In genomic region chr11:2130881-2131352, GRCh38 we compare ENCODE assay signal across 1 cellular context.
TF ChIP-seq lines count a peak whose summit lies in the region.

No MANE protein-coding gene starts in this region.

TF ChIP-seq in HepG2, 621 proteins besides CTCF, POLR2A, EP300 and RAD21 (continued from another document and continues in another):
- TF ChIP-seq, protein P1, sequence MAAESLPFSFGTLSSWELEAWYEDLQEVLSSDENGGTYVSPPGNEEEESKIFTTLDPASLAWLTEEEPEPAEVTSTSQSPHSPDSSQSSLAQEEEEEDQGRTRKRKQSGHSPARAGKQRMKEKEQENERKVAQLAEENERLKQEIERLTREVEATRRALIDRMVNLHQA (CRISPR knock-in tag; IDR thresholded peaks at IDR 0.05), result no peak
- TF ChIP-seq JUND (CRISPR knock-in tag; IDR thresholded peaks at IDR 0.05) (no peak; the same call in 1 of the 2 replicates), MTF2 (CRISPR knock-in tag; IDR thresholded peaks at IDR 0.05; ENCODE audit: borderline replicate concordance) (0 out of 2 replicates have a peak, but pooled peaks have one; percentile 57), ZNF335 (CRISPR knock-in tag; IDR thresholded peaks at IDR 0.05) (no peak), SP2 (CRISPR knock-in tag; IDR thresholded peaks at IDR 0.05) (no peak), NR1H2 (CRISPR knock-in tag; IDR thresholded peaks at IDR 0.05; ENCODE audit: borderline replicate concordance, low read depth) (0 out of 2 replicates have a peak, but pooled peaks have one; percentile 16), NCOR1 (IDR thresholded peaks at IDR 0.05; ENCODE audit: borderline replicate concordance, low read length) (no peak), ZNF260 (CRISPR knock-in tag; IDR thresholded peaks at IDR 0.05; ENCODE audit: borderline replicate concordance, low read depth) (no peak), ZNF17 (CRISPR knock-in tag; IDR thresholded peaks at IDR 0.05) (no peak), MZF1 (CRISPR knock-in tag; IDR thresholded peaks at IDR 0.05; ENCODE audit: borderline replicate concordance) (no peak), ZNF460 (CRISPR knock-in tag; IDR thresholded peaks at IDR 0.05; ENCODE audit: borderline replicate concordance) (no peak), MAFK (conservative IDR thresholded peaks at IDR 0.05 in 1 of 2, IDR thresholded peaks at IDR 0.05 in 1 of 2; ENCODE audit: low read length in 2 of 2) (no peak), HOXD1 (CRISPR knock-in tag; IDR thresholded peaks at IDR 0.05) (no peak), KAT7 (CRISPR knock-in tag; IDR thresholded peaks at IDR 0.05; ENCODE audit: borderline replicate concordance) (no peak), ZNF383 (CRISPR knock-in tag; IDR thresholded peaks at IDR 0.05; ENCODE audit: borderline replicate concordance) (no peak), ZBTB8A (CRISPR knock-in tag; IDR thresholded peaks at IDR 0.05; ENCODE audit: borderline replicate concordance, low read depth) (no peak), ZNF496 (CRISPR knock-in tag; IDR thresholded peaks at IDR 0.05; ENCODE audit: insufficient replicate concordance) (no peak), PHF20 (CRISPR knock-in tag; IDR thresholded peaks at IDR 0.05) (no peak), ZNF619 (CRISPR knock-in tag; IDR thresholded peaks at IDR 0.05) (no peak), HOXA9 (CRISPR knock-in tag; IDR thresholded peaks at IDR 0.05; ENCODE audit: borderline replicate concordance) (0 out of 2 replicates have a peak, but pooled peaks have one; percentile 21), HOMEZ (CRISPR knock-in tag; IDR thresholded peaks at IDR 0.05; ENCODE audit: low read depth) (no peak), ZNF34 (CRISPR knock-in tag; IDR thresholded peaks at IDR 0.05; ENCODE audit: borderline replicate concordance) (no peak), SKIL (CRISPR knock-in tag; IDR thresholded peaks at IDR 0.05; ENCODE audit: borderline replicate concordance) (no peak), THAP9 (CRISPR knock-in tag; IDR thresholded peaks at IDR 0.05; ENCODE audit: borderline replicate concordance) (no peak), ZNF337 (CRISPR knock-in tag; IDR thresholded peaks at IDR 0.05; ENCODE audit: borderline replicate concordance, low read depth) (no peak), ZBTB2 (CRISPR knock-in tag; IDR thresholded peaks at IDR 0.05; ENCODE audit: low read depth) (no peak), JUNB (CRISPR knock-in tag; IDR thresholded peaks at IDR 0.05; ENCODE audit: borderline replicate concordance) (no peak), NFE2L1 (CRISPR knock-in tag; IDR thresholded peaks at IDR 0.05; ENCODE audit: borderline replicate concordance) (no peak), ZBTB4 (CRISPR knock-in tag; IDR thresholded peaks at IDR 0.05; ENCODE audit: borderline replicate concordance) (no peak), U2AF2 (IDR thresholded peaks at IDR 0.05; ENCODE audit: low read depth, low read length) (no peak), ZC3H4 (CRISPR knock-in tag; IDR thresholded peaks at IDR 0.05; ENCODE audit: borderline replicate concordance) (no peak), ZFAT (CRISPR knock-in tag; conservative IDR thresholded peaks at IDR 0.05) (no peak), ZBTB21 (CRISPR knock-in tag; IDR thresholded peaks at IDR 0.05) (no peak), ZNF292 (CRISPR knock-in tag; IDR thresholded peaks at IDR 0.05; ENCODE audit: borderline replicate concordance, low read depth) (no peak), KLF15 (CRISPR knock-in tag; IDR thresholded peaks at IDR 0.05; ENCODE audit: borderline replicate concordance) (no peak), MEF2D (CRISPR knock-in tag; IDR thresholded peaks at IDR 0.05) (no peak), EZH2 (conservative IDR thresholded peaks at IDR 0.05; ENCODE audit: low read depth, low read length) (no peak), RARG (CRISPR knock-in tag; IDR thresholded peaks at IDR 0.05; ENCODE audit: low read depth) (no peak), ZNF652 (CRISPR knock-in tag; IDR thresholded peaks at IDR 0.05; ENCODE audit: borderline replicate concordance, low read depth) (no peak), RFXANK (CRISPR knock-in tag; IDR thresholded peaks at IDR 0.05) (no peak), SMC3 (IDR thresholded peaks at IDR 0.05; ENCODE audit: low read length) (no peak), SAFB2 (CRISPR knock-in tag; IDR thresholded peaks at IDR 0.05; ENCODE audit: borderline replicate concordance, low read depth) (peak; percentile 9; the same call in 1 of the 2 replicates), NR3C1 (CRISPR knock-in tag; IDR thresholded peaks at IDR 0.05) (no peak), CBX5 (CRISPR knock-in tag; IDR thresholded peaks at IDR 0.05; ENCODE audit: borderline replicate concordance) (no peak), NFYB (CRISPR knock-in tag; IDR thresholded peaks at IDR 0.05) (no peak), ZNF160 (CRISPR knock-in tag; IDR thresholded peaks at IDR 0.05) (no peak; the same call in 1 of the 2 replicates), ESRRA (CRISPR knock-in tag; IDR thresholded peaks at IDR 0.05; ENCODE audit: low read depth) (no peak), ELF1 (CRISPR knock-in tag; IDR thresholded peaks at IDR 0.05) (no peak), ZNF276 (CRISPR knock-in tag; IDR thresholded peaks at IDR 0.05; ENCODE audit: low read depth) (no peak), HES4 (CRISPR knock-in tag; IDR thresholded peaks at IDR 0.05; ENCODE audit: borderline replicate concordance) (no peak; the same call in 1 of the 2 replicates), ZNF136 (CRISPR knock-in tag; IDR thresholded peaks at IDR 0.05; ENCODE audit: low read depth) (no peak), NR2C2 (CRISPR knock-in tag; IDR thresholded peaks at IDR 0.05; ENCODE audit: borderline replicate concordance) (no peak), ZNF264 (CRISPR knock-in tag; IDR thresholded peaks at IDR 0.05) (no peak), ZFP90 (CRISPR knock-in tag; IDR thresholded peaks at IDR 0.05; ENCODE audit: borderline replicate concordance) (no peak), ZNF709 (CRISPR knock-in tag; IDR thresholded peaks at IDR 0.05) (no peak), RBM22 (optimal IDR thresholded peaks at IDR 0.05; ENCODE audit: low read length) (peak; percentile 93), RXRA (CRISPR knock-in tag; IDR thresholded peaks at IDR 0.05) (no peak), TCF12 (IDR thresholded peaks at IDR 0.05) (no peak), TCF12 (CRISPR knock-in tag; IDR thresholded peaks at IDR 0.05) (no peak)
- TF ChIP-seq, protein P2, sequence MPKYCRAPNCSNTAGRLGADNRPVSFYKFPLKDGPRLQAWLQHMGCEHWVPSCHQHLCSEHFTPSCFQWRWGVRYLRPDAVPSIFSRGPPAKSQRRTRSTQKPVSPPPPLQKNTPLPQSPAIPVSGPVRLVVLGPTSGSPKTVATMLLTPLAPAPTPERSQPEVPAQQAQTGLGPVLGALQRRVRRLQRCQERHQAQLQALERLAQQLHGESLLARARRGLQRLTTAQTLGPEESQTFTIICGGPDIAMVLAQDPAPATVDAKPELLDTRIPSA (CRISPR knock-in tag; IDR thresholded peaks at IDR 0.05; ENCODE audit: borderline replicate concordance), result no peak
- TF ChIP-seq, protein P3, sequence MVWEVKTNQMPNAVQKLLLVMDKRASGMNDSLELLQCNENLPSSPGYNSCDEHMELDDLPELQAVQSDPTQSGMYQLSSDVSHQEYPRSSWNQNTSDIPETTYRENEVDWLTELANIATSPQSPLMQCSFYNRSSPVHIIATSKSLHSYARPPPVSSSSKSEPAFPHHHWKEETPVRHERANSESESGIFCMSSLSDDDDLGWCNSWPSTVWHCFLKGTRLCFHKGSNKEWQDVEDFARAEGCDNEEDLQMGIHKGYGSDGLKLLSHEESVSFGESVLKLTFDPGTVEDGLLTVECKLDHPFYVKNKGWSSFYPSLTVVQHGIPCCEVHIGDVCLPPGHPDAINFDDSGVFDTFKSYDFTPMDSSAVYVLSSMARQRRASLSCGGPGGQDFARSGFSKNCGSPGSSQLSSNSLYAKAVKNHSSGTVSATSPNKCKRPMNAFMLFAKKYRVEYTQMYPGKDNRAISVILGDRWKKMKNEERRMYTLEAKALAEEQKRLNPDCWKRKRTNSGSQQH (CRISPR knock-in tag; IDR thresholded peaks at IDR 0.05; ENCODE audit: low read depth), result no peak
